8 cellular contexts compared by ENCODE assay signal in genomic region chr9:87464110-87464991, GRCh38. TPM values are rescaled to one million over a fixed set of nuclear protein-coding genes. Genes with fewer than 3 reads are reported as not detected.
A peak's percentile ranks its signal among the peaks of the same experiment; 100 is the strongest.
DNase-seq lines count a peak whose midpoint lies in the region; ATAC-seq lines count a peak whose summit lies in the region.

No MANE protein-coding gene starts in this region.

- peaks cover 12% of the 10 kb centered on the region for H3K4me1 ChIP-seq in adipocyte (ENCODE audit: control insufficient read depth, insufficient read depth, low read length)

- DNase-seq in adipocyte (ENCODE audit: low read depth) = peak; percentile 54
- peak; percentile 4 for DNase-seq in stimulated activated CD4-positive, alpha-beta T cell treated with anti-CD3 and anti-CD28 coated beads, Interleukin-4, amount 100 ng/mL, for 1 hour
- DNase-seq in activated gamma-delta T cell treated with Interleukin-2 at 50 U/mL for 16 hours = no peak
- no peak for DNase-seq in kidney tubule cell (ENCODE audit: low spot score)
- no peak for DNase-seq in cerebellum (ENCODE audit: low spot score)
- no peak for DNase-seq in NCI-H345 (lab: John Stamatoyannopoulos, UW)

- peak overlapping the region; percentile 16 for H3K4me3 ChIP-seq in adipocyte (ENCODE audit: low read length)

- no peaks in the 10 kb centered on the region for H3K36me3 ChIP-seq in adipocyte (ENCODE audit: control insufficient read depth, insufficient read depth, low read length, severe bottlenecking)

- H3K27me3 ChIP-seq in adipocyte (replicated peaks; ENCODE audit: control insufficient read depth, insufficient read depth, low read length) = no peaks in the 10 kb centered on the region

- H3K9ac ChIP-seq in adipocyte (ENCODE audit: low read length) = no peak overlapping the region

- H3K9me3 ChIP-seq in adipocyte (ENCODE audit: control insufficient read depth, low read length) = no peaks in the 10 kb centered on the region

- ATAC-seq in GM18873 (IDR thresholded peaks at IDR 0.05; ENCODE audit: low FRiP score, unreplicated experiment) (peak; percentile 81), HG02798 (IDR thresholded peaks at IDR 0.05; ENCODE audit: poor library complexity, unreplicated experiment) (peak; percentile 77)

RNA-seq across cellular contexts. Expression of gene DAPK1, which starts 33.3 kb away (rescaled TPM):
- 71.8 TPM for total RNA-seq in cerebellum

Comparison
In these comparisons a context has a peak if more than half of its experiments do, and no peak if none do; other contexts are left out.
1. DNase-seq: peak in adipocyte (single experiment) and stimulated activated CD4-positive, alpha-beta T cell treated with anti-CD3 and anti-CD28 coated beads, Interleukin-4, amount 100 ng/mL, for 1 hour (single experiment); none in activated gamma-delta T cell treated with Interleukin-2 at 50 U/mL for 16 hours (single experiment), kidney tubule cell (single experiment), cerebellum (single experiment) and NCI-H345 (single experiment).